Comparison of ENCODE assay signal across 1 cellular context in genomic region chr22:50775132-50775531, GRCh38.
A peak's percentile ranks its signal among the peaks of the same experiment; 100 is the strongest.
TF ChIP-seq lines count a peak whose summit lies in the region.

No MANE protein-coding gene starts in this region.

TF ChIP-seq in H1, 55 proteins besides CTCF, POLR2A, EP300 and RAD21:
- peak; percentile 14; the same call in 1 of the 2 replicates for TF ChIP-seq CEBPB (IDR thresholded peaks at IDR 0.05; ENCODE audit: low read depth, low read length)
- TF ChIP-seq SIN3A (conservative IDR thresholded peaks at IDR 0.05 in 1 of 2, IDR thresholded peaks at IDR 0.05 in 1 of 2; ENCODE audit: low read depth in 1 of 2, low read length in 2 of 2): 0 out of 4 replicates have a peak, but pooled peaks of 1 of the 2 experiments have one; percentile 55
- peak; percentile 33; the same call in 1 of the 2 replicates for TF ChIP-seq YY1 (IDR thresholded peaks at IDR 0.05; ENCODE audit: low read depth, low read length)
